1 cellular context compared by ENCODE assay signal in genomic region chr16:89166696-89167424, GRCh38.
TF ChIP-seq lines count a peak whose summit lies in the region.

No MANE protein-coding gene starts in this region.

TF ChIP-seq in K562, 482 proteins besides CTCF, POLR2A, EP300 and RAD21 (continued from another document):
- TF ChIP-seq ZBTB40 (IDR thresholded peaks at IDR 0.05): peak; percentile 64; the same call in 1 of the 2 replicates
- TF ChIP-seq ZBTB40 (CRISPR knock-in tag; IDR thresholded peaks at IDR 0.05): no peak
- no peak for TF ChIP-seq CHCHD3 (CRISPR knock-in tag; IDR thresholded peaks at IDR 0.05)
- TF ChIP-seq ZFX (CRISPR knock-in tag; IDR thresholded peaks at IDR 0.05): peak; percentile 49; the same call in 1 of the 2 replicates
- TF ChIP-seq ZNF121 (CRISPR knock-in tag; conservative IDR thresholded peaks at IDR 0.05): no peak
- TF ChIP-seq RBFOX2 (IDR thresholded peaks at IDR 0.05; ENCODE audit: low read depth, low read length): no peak
- peak; percentile 22; the same call in 1 of the 2 replicates for TF ChIP-seq EGR1 (conservative IDR thresholded peaks at IDR 0.05)
- TF ChIP-seq ZEB2 (IDR thresholded peaks at IDR 0.05): 0 out of 2 replicates have a peak, but pooled peaks have one; percentile 46
- TF ChIP-seq ZBTB11 (CRISPR knock-in tag; IDR thresholded peaks at IDR 0.05): 0 out of 6 replicates have a peak, but pooled peaks of 1 of the 3 experiments have one; percentile 21
- TF ChIP-seq RBBP5 (IDR thresholded peaks at IDR 0.05; ENCODE audit: borderline replicate concordance, insufficient read depth, low read length, poor library complexity, severe bottlenecking): no peak
- TF ChIP-seq ZNF511 (CRISPR knock-in tag; IDR thresholded peaks at IDR 0.05): no peak
- no peak for TF ChIP-seq SRSF1 (IDR thresholded peaks at IDR 0.05; ENCODE audit: low read depth, low read length)
- TF ChIP-seq SIRT6 (IDR thresholded peaks at IDR 0.05; ENCODE audit: low read depth, low read length): no peak
TF ChIP-seq in K562: peak in this region for 13.
